In the genomic region with DNA sequence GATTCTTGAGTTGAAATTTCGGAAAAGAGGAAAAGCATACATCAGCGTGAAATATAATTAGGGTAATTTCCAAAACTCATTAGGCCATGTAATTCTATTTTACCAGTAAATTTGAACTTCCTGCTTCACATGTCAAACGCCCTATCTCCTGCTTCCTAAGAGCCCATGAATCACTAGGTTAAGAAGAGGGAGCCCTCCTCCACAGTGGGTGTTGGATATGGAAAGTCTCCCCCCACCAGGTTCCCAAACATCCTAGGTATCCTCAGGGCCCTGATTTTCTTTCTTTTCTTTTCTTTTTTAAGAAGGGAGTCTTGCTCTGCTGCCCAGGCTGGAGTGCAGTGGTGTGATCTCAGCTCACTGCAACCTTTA, we compare ENCODE assay signal across 11 cellular contexts.
DNase-seq lines count a peak whose midpoint lies in the region; ATAC-seq and TF ChIP-seq lines count a peak whose summit lies in the region.
"Had no signal": no experiment of that assay in that cellular context is flagged by ENCODE, and none has a peak within 500 bp of the region (broad histone marks: within the 10 kb centered on the region; RNA-seq: fewer than 3 reads in every experiment).

No MANE protein-coding gene starts in this region.

- TF ChIP-seq POLR2A in esophagus squamous epithelium (IDR thresholded peaks at IDR 0.05), result no peak

- H3K4me3 ChIP-seq in right cardiac atrium (ENCODE audit: low read length), result no peak overlapping the region
- H3K4me3 ChIP-seq in esophagus squamous epithelium, result no peak overlapping the region
- H3K4me3 ChIP-seq in neutrophil (ENCODE audit: low read depth in 1 of 2, low read length in 1 of 2), result no peak overlapping the region

- WGBS in right cardiac atrium, result 69% methylated on average over 3 of the region's 3 CpGs
- WGBS in esophagus squamous epithelium, 2 donors, result 72 to 78% methylated on average over 3 of the region's 3 CpGs

- H3K4me1 ChIP-seq in right cardiac atrium (ENCODE audit: control insufficient read depth, insufficient read depth, low read length) (peaks cover 11% of the 10 kb centered on the region), esophagus squamous epithelium (peaks cover 13 to 62% (median 34%) of the 10 kb centered on the region in 3 donors), neutrophil (ENCODE audit: control insufficient read depth in 1 of 2, insufficient read depth in 1 of 2, low read depth in 1 of 2, low read length in 1 of 2) (peaks cover 8 to 21% of the 10 kb centered on the region in 2 experiments)

- H3K27ac ChIP-seq in right cardiac atrium (ENCODE audit: low read length) (peak overlapping the region; percentile 8), esophagus squamous epithelium (peak overlapping the region in 3 of 4 donors; percentile 32 to 89 (median 86)), neutrophil (peak overlapping the region; percentile 79)

- no peaks in the 10 kb centered on the region for H3K9me3 ChIP-seq in right cardiac atrium (ENCODE audit: control insufficient read depth, low read length)
- H3K9me3 ChIP-seq in esophagus squamous epithelium, result no peaks in the 10 kb centered on the region
- no peaks in the 10 kb centered on the region for H3K9me3 ChIP-seq in neutrophil

- DNase-seq in right cardiac atrium (no peak), Right ventricle myocardium inferior (ENCODE audit: missing footprints) (no peak), esophagus squamous epithelium (lab: John Stamatoyannopoulos, UW) (no peak), NCI-H146 (lab: John Stamatoyannopoulos, UW) (no peak), AG08395 (ENCODE audit: low spot score) (no peak), NCI-H1092 (lab: John Stamatoyannopoulos, UW) (no peak)
- no peak for DNase-seq in activated CD8-positive, alpha-beta memory T cell treated with anti-CD3 and anti-CD28 coated beads, Interleukin-2, amount 50 U/mL, for 4 hours
- DNase-seq: activated naive CD4-positive, alpha-beta T cell treated with anti-CD3 and anti-CD28 coated beads, Interleukin-2, amount 10 ng/mL, durations not matched to agents 7 days and 5 days; GOT3; T1000 had no signal

- TF ChIP-seq CTCF in esophagus squamous epithelium (IDR thresholded peaks at IDR 0.05) (no peak), neutrophil (IDR thresholded peaks at IDR 0.05) (no peak)

- H3K27me3 ChIP-seq in right cardiac atrium (ENCODE audit: control insufficient read depth, insufficient read depth), result no peaks in the 10 kb centered on the region
- H3K27me3 ChIP-seq in esophagus squamous epithelium, result no peaks in the 10 kb centered on the region
- no peaks in the 10 kb centered on the region for H3K27me3 ChIP-seq in neutrophil

- H3K36me3 ChIP-seq in esophagus squamous epithelium (no peaks in the 10 kb centered on the region), neutrophil (peaks cover 19% of the 10 kb centered on the region)

- ATAC-seq in right cardiac atrium (no peak), Right ventricle myocardium inferior (no peak)

- intact Hi-C loops in right cardiac atrium (cut with DNase I), result loop anchor here in 1 of 4 donors (10.0 kb wide), 2 partner anchors 105 to 165 kb away; a partner anchor contains a TSS
- intact Hi-C loops in Right ventricle myocardium inferior (cut with DNase I), result loop anchor here (10.0 kb wide), 1 partner anchor 225 kb away; no protein-coding TSS in a partner anchor
- intact Hi-C loops in esophagus squamous epithelium (cut with DNase I), result no loop called here

Comparison
In these comparisons a context has a peak if more than half of its experiments do, and no peak if none do; other contexts are left out.
1. H3K27ac ChIP-seq: peak in every context shown above with its lines; median percentile 86 in esophagus squamous epithelium; 79 in neutrophil; 8 in right cardiac atrium.